ENCODE assay signal across 8 cellular contexts in genomic region chr5:139863855-139864558, GRCh38.
DNase-seq lines count a peak whose midpoint lies in the region; ATAC-seq and TF ChIP-seq lines count a peak whose summit lies in the region.

No MANE protein-coding gene starts in this region.

- TF ChIP-seq CTCF in glutamatergic neuron (IDR thresholded peaks at IDR 0.05; ENCODE audit: partially characterized antibody, unreplicated experiment) (peak; percentile 94), uterus (IDR thresholded peaks at IDR 0.05) (peak; percentile 76 to 87 (median 84))

- H3K9me3 ChIP-seq in SJSA1 (replicated peaks) (no peaks in the 10 kb centered on the region), uterus (no peaks in the 10 kb centered on the region)

- DNase-seq in DMS79 treated with DMSO at 0.1 percent for 48 hours (lab: John Stamatoyannopoulos, UW), result peak; percentile 4
- DNase-seq in DMS79 (lab: John Stamatoyannopoulos, UW), result no peak
- peak; percentile 45 to 69 for DNase-seq in SJSA1 (ENCODE audit: low read depth in 1 of 2, low spot score in 2 of 2)
- DNase-seq in activated naive CD4-positive, alpha-beta T cell treated with anti-CD3 and anti-CD28 coated beads, Interleukin-2, amount 50 U/mL, for 72 hours (ENCODE audit: low spot score in 2 of 2), result peak in 1 of 2 donors; percentile 72
- peak; percentile 85 for DNase-seq in glutamatergic neuron
- peak; percentile 51 to 95 (median 76) for DNase-seq in posterior cingulate gyrus
- DNase-seq in uterus, result peak; percentile 61 to 71

- H3K27ac Mint-ChIP-seq in activated naive CD4-positive, alpha-beta T cell treated with anti-CD3 and anti-CD28 coated beads, Interleukin-2, amount 50 U/mL, for 72 hours, result no peak overlapping the region
- no peak overlapping the region for H3K27ac Mint-ChIP-seq in glutamatergic neuron (ENCODE audit: unreplicated experiment)

- H3K4me1 ChIP-seq in SJSA1 (replicated peaks), result no peaks in the 10 kb centered on the region
- H3K4me1 ChIP-seq in uterus, result no peaks in the 10 kb centered on the region

- H3K36me3 Mint-ChIP-seq in activated naive CD4-positive, alpha-beta T cell treated with anti-CD3 and anti-CD28 coated beads, Interleukin-2, amount 50 U/mL, for 72 hours, result no peaks in the 10 kb centered on the region
- H3K36me3 Mint-ChIP-seq in glutamatergic neuron (ENCODE audit: unreplicated experiment), result peaks cover 3% of the 10 kb centered on the region

- peak; percentile 55 for ATAC-seq in HG03280 (IDR thresholded peaks at IDR 0.05; ENCODE audit: unreplicated experiment)
- peak; percentile 60 to 68 for ATAC-seq in activated naive CD4-positive, alpha-beta T cell treated with anti-CD3 and anti-CD28 coated beads, Interleukin-2, amount 50 U/mL, for 72 hours

- peaks cover 6% of the 10 kb centered on the region for H3K27me3 Mint-ChIP-seq in glutamatergic neuron (ENCODE audit: unreplicated experiment)

- no peak overlapping the region for H3K4me3 Mint-ChIP-seq in glutamatergic neuron (ENCODE audit: unreplicated experiment)

- peaks cover 33% of the 10 kb centered on the region for H3K27me3 ChIP-seq in SJSA1 (replicated peaks)
- no peaks in the 10 kb centered on the region for H3K27me3 ChIP-seq in uterus

- H3K4me3 ChIP-seq in SJSA1 (no peak overlapping the region), uterus (no peak overlapping the region)

- H3K27ac ChIP-seq in SJSA1 (no peak overlapping the region), uterus (no peak overlapping the region)

- peaks cover 2% of the 10 kb centered on the region for H3K4me1 Mint-ChIP-seq in glutamatergic neuron (ENCODE audit: low read depth, unreplicated experiment)

- no peaks in the 10 kb centered on the region for H3K36me3 ChIP-seq in SJSA1
- no peaks in the 10 kb centered on the region for H3K36me3 ChIP-seq in uterus

- intact Hi-C loops in posterior cingulate gyrus (cut with DNase I), result loop anchor here (1.0 to 5.0 kb wide), 2 partner anchors 77 to 293 kb away; no protein-coding TSS in a partner anchor
- intact Hi-C loops in uterus (cut with DNase I; ENCODE audit: low total_unique reads), result loop anchor here (5.0 kb wide), 1 partner anchor 77 kb away; no protein-coding TSS in a partner anchor

- TF ChIP-seq POLR2A in uterus (IDR thresholded peaks at IDR 0.05), result no peak

- H3K9me3 Mint-ChIP-seq in activated naive CD4-positive, alpha-beta T cell treated with anti-CD3 and anti-CD28 coated beads, Interleukin-2, amount 50 U/mL, for 72 hours, result no peaks in the 10 kb centered on the region
- H3K9me3 Mint-ChIP-seq in glutamatergic neuron (ENCODE audit: unreplicated experiment), result peaks cover 3% of the 10 kb centered on the region
